In the genomic region with DNA sequence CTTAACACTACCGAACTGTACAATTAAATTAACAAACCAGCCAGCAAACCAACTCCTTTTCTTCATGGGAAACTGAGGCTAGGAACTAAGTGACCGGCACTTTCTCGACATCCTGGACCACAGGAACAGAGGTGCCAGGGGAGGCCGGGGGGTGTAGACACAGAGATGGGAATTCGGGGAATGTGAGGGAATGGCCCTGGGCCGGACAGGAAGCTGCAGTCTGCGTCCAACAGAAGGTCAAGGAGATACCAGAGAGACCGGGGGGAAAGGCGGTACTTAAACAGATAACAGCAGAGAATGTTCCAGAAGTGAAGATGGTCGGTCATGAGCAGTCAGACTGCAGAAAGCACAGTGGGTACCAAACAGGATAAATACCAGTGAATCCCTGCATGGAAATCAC, we compare ENCODE assay signal across 1 cellular context.
TF ChIP-seq lines count a peak whose summit lies in the region.

No MANE protein-coding gene starts in this region.

TF ChIP-seq in GM23338, 12 proteins besides CTCF, POLR2A, EP300 and RAD21 (continued from another document):
- TF ChIP-seq, protein P1, sequence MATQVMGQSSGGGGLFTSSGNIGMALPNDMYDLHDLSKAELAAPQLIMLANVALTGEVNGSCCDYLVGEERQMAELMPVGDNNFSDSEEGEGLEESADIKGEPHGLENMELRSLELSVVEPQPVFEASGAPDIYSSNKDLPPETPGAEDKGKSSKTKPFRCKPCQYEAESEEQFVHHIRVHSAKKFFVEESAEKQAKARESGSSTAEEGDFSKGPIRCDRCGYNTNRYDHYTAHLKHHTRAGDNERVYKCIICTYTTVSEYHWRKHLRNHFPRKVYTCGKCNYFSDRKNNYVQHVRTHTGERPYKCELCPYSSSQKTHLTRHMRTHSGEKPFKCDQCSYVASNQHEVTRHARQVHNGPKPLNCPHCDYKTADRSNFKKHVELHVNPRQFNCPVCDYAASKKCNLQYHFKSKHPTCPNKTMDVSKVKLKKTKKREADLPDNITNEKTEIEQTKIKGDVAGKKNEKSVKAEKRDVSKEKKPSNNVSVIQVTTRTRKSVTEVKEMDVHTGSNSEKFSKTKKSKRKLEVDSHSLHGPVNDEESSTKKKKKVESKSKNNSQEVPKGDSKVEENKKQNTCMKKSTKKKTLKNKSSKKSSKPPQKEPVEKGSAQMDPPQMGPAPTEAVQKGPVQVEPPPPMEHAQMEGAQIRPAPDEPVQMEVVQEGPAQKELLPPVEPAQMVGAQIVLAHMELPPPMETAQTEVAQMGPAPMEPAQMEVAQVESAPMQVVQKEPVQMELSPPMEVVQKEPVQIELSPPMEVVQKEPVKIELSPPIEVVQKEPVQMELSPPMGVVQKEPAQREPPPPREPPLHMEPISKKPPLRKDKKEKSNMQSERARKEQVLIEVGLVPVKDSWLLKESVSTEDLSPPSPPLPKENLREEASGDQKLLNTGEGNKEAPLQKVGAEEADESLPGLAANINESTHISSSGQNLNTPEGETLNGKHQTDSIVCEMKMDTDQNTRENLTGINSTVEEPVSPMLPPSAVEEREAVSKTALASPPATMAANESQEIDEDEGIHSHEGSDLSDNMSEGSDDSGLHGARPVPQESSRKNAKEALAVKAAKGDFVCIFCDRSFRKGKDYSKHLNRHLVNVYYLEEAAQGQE (IDR thresholded peaks at IDR 0.05; ENCODE audit: unreplicated experiment) = no peak
- TF ChIP-seq, protein P2, sequence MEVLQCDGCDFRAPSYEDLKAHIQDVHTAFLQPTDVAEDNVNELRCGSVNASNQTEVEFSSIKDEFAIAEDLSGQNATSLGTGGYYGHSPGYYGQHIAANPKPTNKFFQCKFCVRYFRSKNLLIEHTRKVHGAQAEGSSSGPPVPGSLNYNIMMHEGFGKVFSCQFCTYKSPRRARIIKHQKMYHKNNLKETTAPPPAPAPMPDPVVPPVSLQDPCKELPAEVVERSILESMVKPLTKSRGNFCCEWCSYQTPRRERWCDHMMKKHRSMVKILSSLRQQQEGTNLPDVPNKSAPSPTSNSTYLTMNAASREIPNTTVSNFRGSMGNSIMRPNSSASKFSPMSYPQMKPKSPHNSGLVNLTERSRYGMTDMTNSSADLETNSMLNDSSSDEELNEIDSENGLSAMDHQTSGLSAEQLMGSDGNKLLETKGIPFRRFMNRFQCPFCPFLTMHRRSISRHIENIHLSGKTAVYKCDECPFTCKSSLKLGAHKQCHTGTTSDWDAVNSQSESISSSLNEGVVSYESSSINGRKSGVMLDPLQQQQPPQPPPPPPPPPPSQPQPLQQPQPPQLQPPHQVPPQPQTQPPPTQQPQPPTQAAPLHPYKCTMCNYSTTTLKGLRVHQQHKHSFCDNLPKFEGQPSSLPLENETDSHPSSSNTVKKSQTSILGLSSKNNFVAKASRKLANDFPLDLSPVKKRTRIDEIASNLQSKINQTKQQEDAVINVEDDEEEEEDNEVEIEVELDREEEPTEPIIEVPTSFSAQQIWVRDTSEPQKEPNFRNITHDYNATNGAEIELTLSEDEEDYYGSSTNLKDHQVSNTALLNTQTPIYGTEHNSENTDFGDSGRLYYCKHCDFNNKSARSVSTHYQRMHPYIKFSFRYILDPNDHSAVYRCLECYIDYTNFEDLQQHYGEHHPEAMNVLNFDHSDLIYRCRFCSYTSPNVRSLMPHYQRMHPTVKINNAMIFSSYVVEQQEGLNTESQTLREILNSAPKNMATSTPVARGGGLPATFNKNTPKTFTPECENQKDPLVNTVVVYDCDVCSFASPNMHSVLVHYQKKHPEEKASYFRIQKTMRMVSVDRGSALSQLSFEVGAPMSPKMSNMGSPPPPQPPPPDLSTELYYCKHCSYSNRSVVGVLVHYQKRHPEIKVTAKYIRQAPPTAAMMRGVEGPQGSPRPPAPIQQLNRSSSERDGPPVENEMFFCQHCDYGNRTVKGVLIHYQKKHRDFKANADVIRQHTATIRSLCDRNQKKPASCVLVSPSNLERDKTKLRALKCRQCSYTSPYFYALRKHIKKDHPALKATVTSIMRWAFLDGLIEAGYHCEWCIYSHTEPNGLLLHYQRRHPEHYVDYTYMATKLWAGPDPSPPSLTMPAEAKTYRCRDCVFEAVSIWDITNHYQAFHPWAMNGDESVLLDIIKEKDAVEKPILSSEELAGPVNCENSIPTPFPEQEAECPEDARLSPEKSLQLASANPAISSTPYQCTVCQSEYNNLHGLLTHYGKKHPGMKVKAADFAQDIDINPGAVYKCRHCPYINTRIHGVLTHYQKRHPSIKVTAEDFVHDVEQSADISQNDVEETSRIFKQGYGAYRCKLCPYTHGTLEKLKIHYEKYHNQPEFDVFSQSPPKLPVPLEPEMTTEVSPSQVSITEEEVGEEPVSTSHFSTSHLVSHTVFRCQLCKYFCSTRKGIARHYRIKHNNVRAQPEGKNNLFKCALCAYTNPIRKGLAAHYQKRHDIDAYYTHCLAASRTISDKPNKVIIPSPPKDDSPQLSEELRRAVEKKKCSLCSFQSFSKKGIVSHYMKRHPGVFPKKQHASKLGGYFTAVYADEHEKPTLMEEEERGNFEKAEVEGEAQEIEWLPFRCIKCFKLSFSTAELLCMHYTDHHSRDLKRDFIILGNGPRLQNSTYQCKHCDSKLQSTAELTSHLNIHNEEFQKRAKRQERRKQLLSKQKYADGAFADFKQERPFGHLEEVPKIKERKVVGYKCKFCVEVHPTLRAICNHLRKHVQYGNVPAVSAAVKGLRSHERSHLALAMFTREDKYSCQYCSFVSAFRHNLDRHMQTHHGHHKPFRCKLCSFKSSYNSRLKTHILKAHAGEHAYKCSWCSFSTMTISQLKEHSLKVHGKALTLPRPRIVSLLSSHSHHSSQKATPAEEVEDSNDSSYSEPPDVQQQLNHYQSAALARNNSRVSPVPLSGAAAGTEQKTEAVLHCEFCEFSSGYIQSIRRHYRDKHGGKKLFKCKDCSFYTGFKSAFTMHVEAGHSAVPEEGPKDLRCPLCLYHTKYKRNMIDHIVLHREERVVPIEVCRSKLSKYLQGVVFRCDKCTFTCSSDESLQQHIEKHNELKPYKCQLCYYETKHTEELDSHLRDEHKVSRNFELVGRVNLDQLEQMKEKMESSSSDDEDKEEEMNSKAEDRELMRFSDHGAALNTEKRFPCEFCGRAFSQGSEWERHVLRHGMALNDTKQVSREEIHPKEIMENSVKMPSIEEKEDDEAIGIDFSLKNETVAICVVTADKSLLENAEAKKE (CRISPR knock-in tag; IDR thresholded peaks at IDR 0.05) = no peak
- TF ChIP-seq NANOG (IDR thresholded peaks at IDR 0.05; ENCODE audit: borderline replicate concordance) (no peak), JUNB (IDR thresholded peaks at IDR 0.05; ENCODE audit: unreplicated experiment) (no peak), POLR2AphosphoS5 (IDR thresholded peaks at IDR 0.05; ENCODE audit: low read depth) (no peak), STAT1 (IDR thresholded peaks at IDR 0.05; ENCODE audit: unreplicated experiment) (no peak), ZNF114 (CRISPR knock-in tag; IDR thresholded peaks at IDR 0.05) (no peak)
- TF ChIP-seq, protein P3, sequence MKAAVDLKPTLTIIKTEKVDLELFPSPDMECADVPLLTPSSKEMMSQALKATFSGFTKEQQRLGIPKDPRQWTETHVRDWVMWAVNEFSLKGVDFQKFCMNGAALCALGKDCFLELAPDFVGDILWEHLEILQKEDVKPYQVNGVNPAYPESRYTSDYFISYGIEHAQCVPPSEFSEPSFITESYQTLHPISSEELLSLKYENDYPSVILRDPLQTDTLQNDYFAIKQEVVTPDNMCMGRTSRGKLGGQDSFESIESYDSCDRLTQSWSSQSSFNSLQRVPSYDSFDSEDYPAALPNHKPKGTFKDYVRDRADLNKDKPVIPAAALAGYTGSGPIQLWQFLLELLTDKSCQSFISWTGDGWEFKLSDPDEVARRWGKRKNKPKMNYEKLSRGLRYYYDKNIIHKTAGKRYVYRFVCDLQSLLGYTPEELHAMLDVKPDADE (IDR thresholded peaks at IDR 0.05) = no peak
